Comparison of ENCODE assay signal across 32 cellular contexts in genomic region chr4:178672512-178672911, GRCh38.
"Had no signal": no experiment of that assay in that cellular context is flagged by ENCODE, and none has a peak within 500 bp of the region (broad histone marks: within the 10 kb centered on the region; RNA-seq: fewer than 3 reads in every experiment).

No MANE protein-coding gene starts in this region.

- H3K36me3 ChIP-seq: WERI-Rb-1 had no signal

- ATAC-seq: activated CD8-positive, alpha-beta memory T cell treated with anti-CD3 and anti-CD28 coated beads, Interleukin-2, amount 10 ng/mL, durations not matched to agents 7 days and 5 days; activated naive CD8-positive, alpha-beta T cell treated with anti-CD3 and anti-CD28 coated beads, Interleukin-2, amount 50 U/mL, for 24 hours; body of pancreas had no signal

- H3K27ac ChIP-seq: body of pancreas, breast epithelium, PC-9, RWPE1, WERI-Rb-1 had no signal

- H2AFZ ChIP-seq: PC-9 had no signal

- H3K4me3 ChIP-seq: body of pancreas, breast epithelium, PC-9 had no signal

- H3K9me3 ChIP-seq: body of pancreas had no signal

- H3K4me1 ChIP-seq: body of pancreas, breast epithelium had no signal

- H3K4me2 ChIP-seq: PC-9 had no signal

- H3K27me3 ChIP-seq: body of pancreas, breast epithelium had no signal

- DNase-seq: activated CD4-positive, alpha-beta memory T cell treated with anti-CD3 and anti-CD28 coated beads, Interleukin-2, amount 10 ng/mL, durations not matched to agents 7 days and 5 days; activated CD4-positive, alpha-beta T cell treated with anti-CD3 and anti-CD28 coated beads for 1 hour; activated CD4-positive, alpha-beta T cell treated with anti-CD3 and anti-CD28 coated beads for 48 hours; activated CD4-positive, CD25-positive, alpha-beta regulatory T cell; activated CD8-positive, alpha-beta memory T cell treated with anti-CD3 and anti-CD28 coated beads for 24 hours; activated CD8-positive, alpha-beta memory T cell treated with anti-CD3 and anti-CD28 coated beads, Interleukin-2, amount 10 ng/mL, durations not matched to agents 7 days and 5 days; activated CD8-positive, alpha-beta memory T cell treated with anti-CD3 and anti-CD28 coated beads, Interleukin-2, amount 50 U/mL, for 48 hours; activated effector memory CD4-positive, alpha-beta T cell treated with Interleukin-2 at 50 U/mL for 16 hours; activated naive CD4-positive, alpha-beta T cell treated with anti-CD3 and anti-CD28 coated beads, Interleukin-2, amount 10 ng/mL, durations not matched to agents 7 days and 5 days; activated naive CD8-positive, alpha-beta T cell treated with anti-CD3 and anti-CD28 coated beads, Interleukin-2, amount 50 U/mL, for 24 hours; activated T-cell treated with anti-CD3 and anti-CD28 coated beads, Interleukin-2, amount 50 U/mL, for 48 hours; anterior cingulate cortex; body of pancreas; Karpas-422; MV-4-11; NCI-H1092; NCI-H1436 treated with DMSO at 0.1 percent for 48 hours; NCI-H1694 treated with DMSO at 0.1 percent for 48 hours; NCI-H2029; NCI-H510A; NCI-H526; NCI-H748 treated with DMSO at 0.1 percent for 48 hours; NK-92 treated with Interleukin-12 subunit alpha and Interleukin-12 subunit beta, amount 100 ng/mL, for 24 hours; PC-9; Right ventricle myocardium superior; SW 1271; T-helper 1 cell; T-helper 2 cell; T-helper 9 cell; WERI-Rb-1 had no signal
